In genomic region chr12:60209933-60210332, GRCh38 we compare ENCODE assay signal across 10 cellular contexts.
"Had no signal": no experiment of that assay in that cellular context is flagged by ENCODE, and none has a peak within 500 bp of the region (broad histone marks: within the 10 kb centered on the region; RNA-seq: fewer than 3 reads in every experiment).

No MANE protein-coding gene starts in this region.

- H3K27me3 Mint-ChIP-seq: activated naive CD8-positive, alpha-beta T cell treated with anti-CD3 and anti-CD28 coated beads, Interleukin-2, amount 50 U/mL, for 24 hours; central memory CD8-positive, alpha-beta T cell; dendritic cell treated with granulocyte-macrophage colony-stimulating factor and Interleukin-4, amounts not matched to agents 40 ng/mL and 50 ng/mL, for 4 days had no signal

- H3K9me3 Mint-ChIP-seq: activated T-helper 1 cell treated with anti-CD3 and anti-CD28 coated beads, Interleukin-12 subunit alpha, Interleukin-12 subunit beta, Interleukin-2, Interleukin-4 antibody, amounts not matched to agents 30 ng/mL and 10 ng/mL and 1 ng/mL, durations not matched to agents 14 hours and 24 hours and 36 hours; central memory CD8-positive, alpha-beta T cell had no signal

- H3K27ac Mint-ChIP-seq: activated naive CD8-positive, alpha-beta T cell treated with anti-CD3 and anti-CD28 coated beads, Interleukin-2, amount 50 U/mL, for 24 hours; activated T-helper 1 cell treated with anti-CD3 and anti-CD28 coated beads, Interleukin-12 subunit alpha, Interleukin-12 subunit beta, Interleukin-2, Interleukin-4 antibody, amounts not matched to agents 30 ng/mL and 10 ng/mL and 1 ng/mL, durations not matched to agents 14 hours and 24 hours and 36 hours; dendritic cell treated with granulocyte-macrophage colony-stimulating factor and Interleukin-4, amounts not matched to agents 40 ng/mL and 50 ng/mL, for 4 days; WTC11 had no signal

- ATAC-seq: activated naive CD8-positive, alpha-beta T cell treated with anti-CD3 and anti-CD28 coated beads, Interleukin-2, amount 50 U/mL, for 24 hours; WTC11 had no signal

- H3K4me1 Mint-ChIP-seq: activated naive CD8-positive, alpha-beta T cell treated with anti-CD3 and anti-CD28 coated beads, Interleukin-2, amount 50 U/mL, for 24 hours; central memory CD8-positive, alpha-beta T cell had no signal

- H3K4me3 Mint-ChIP-seq: activated naive CD8-positive, alpha-beta T cell treated with anti-CD3 and anti-CD28 coated beads, Interleukin-2, amount 50 U/mL, for 24 hours; activated T-helper 1 cell treated with anti-CD3 and anti-CD28 coated beads, Interleukin-12 subunit alpha, Interleukin-12 subunit beta, Interleukin-2, Interleukin-4 antibody, amounts not matched to agents 30 ng/mL and 10 ng/mL and 1 ng/mL, durations not matched to agents 14 hours and 24 hours and 36 hours; central memory CD8-positive, alpha-beta T cell; dendritic cell treated with granulocyte-macrophage colony-stimulating factor and Interleukin-4, amounts not matched to agents 40 ng/mL and 50 ng/mL, for 4 days; WTC11 had no signal

- DNase-seq: activated CD4-positive, alpha-beta T cell treated with anti-CD3 and anti-CD28 coated beads for 48 hours; activated naive CD4-positive, alpha-beta T cell; activated naive CD8-positive, alpha-beta T cell treated with anti-CD3 and anti-CD28 coated beads, Interleukin-2, amount 50 U/mL, for 24 hours; hippocampal formation; kidney glomerular epithelial cell; stimulated activated CD4-positive, alpha-beta T cell treated with anti-CD3 and anti-CD28 coated beads, Interleukin-4, amount 100 ng/mL, for 4 hours had no signal
